ENCODE assay signal across 8 cellular contexts in the genomic region with DNA sequence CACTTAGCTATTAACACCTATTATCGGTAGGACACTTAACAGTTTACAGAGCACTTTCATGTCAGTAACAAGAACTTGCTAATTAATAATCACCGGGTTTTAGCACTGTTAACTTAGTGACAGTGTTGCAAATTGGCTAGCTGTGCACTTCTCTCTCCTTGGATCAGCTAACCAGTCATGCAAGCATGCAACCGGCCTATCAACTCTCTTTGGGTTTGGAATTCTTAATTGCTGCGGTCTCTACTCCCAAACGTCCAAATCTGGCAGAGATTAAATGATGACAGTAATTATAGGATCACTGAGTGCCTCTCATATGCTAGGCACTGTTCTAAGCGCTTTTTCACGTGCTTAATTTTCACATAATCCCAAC. TPM values are rescaled to one million over a fixed set of nuclear protein-coding genes. Genes with fewer than 3 reads are reported as not detected.
A peak's percentile ranks its signal among the peaks of the same experiment; 100 is the strongest.
DNase-seq lines count a peak whose midpoint lies in the region; ATAC-seq and TF ChIP-seq lines count a peak whose summit lies in the region.

No MANE protein-coding gene starts in this region.

- no peak for DNase-seq in CD8-positive, alpha-beta T cell
- DNase-seq in choroid plexus epithelial cell (ENCODE audit: low read depth), result no peak
- no peak for DNase-seq in stimulated activated naive CD4-positive, alpha-beta T cell (lab: John Stamatoyannopoulos, UW)

- intact Hi-C loops in CD8-positive, alpha-beta T cell (cut with DNase I, micrococcal nuclease), result loop anchor here (5.0 kb wide), 2 partner anchors 157 to 273 kb away; partner anchors contain the start of genes AP1M1 (in 2 of the 2) and MED26 (in 1 of the 2)

- H3K9me2 ChIP-seq in Loucy (replicated peaks; ENCODE audit: low read depth, low read length), result no peaks in the 10 kb centered on the region

- peak overlapping the region; percentile 88 for H3K4me3 Mint-ChIP-seq in CD8-positive, alpha-beta T cell
- peak overlapping the region; percentile 90 to 95 (median 95) for H3K4me3 Mint-ChIP-seq in nephron

- POLR2A ChIA-PET in CD8-positive, alpha-beta T cell (lab: Charles Lee), result no interaction called here

- H3F3A ChIP-seq in Loucy (ENCODE audit: low read depth), result no peaks in the 10 kb centered on the region

- CTCF ChIA-PET in CD8-positive, alpha-beta T cell (lab: Charles Lee), result no interaction called here

- H3K79me2 ChIP-seq in Loucy (ENCODE audit: insufficient read depth, low read length), result peaks cover 60% of the 10 kb centered on the region

- TF ChIP-seq CTCF in CD8-positive, alpha-beta T cell (IDR thresholded peaks at IDR 0.05), result no peak
- TF ChIP-seq CTCF in Loucy (conservative IDR thresholded peaks at IDR 0.05; ENCODE audit: low read length), result no peak
- no peak for TF ChIP-seq CTCF in choroid plexus epithelial cell (conservative IDR thresholded peaks at IDR 0.05; ENCODE audit: low read depth, low read length)
- no peak for TF ChIP-seq CTCF in nephron (IDR thresholded peaks at IDR 0.05; ENCODE audit: unreplicated experiment in 3 of 3)

- peaks cover 21% of the 10 kb centered on the region for H3K4me1 ChIP-seq in CD8-positive, alpha-beta T cell (ENCODE audit: insufficient read depth, low read length)
- H3K4me1 ChIP-seq in Loucy (ENCODE audit: insufficient read depth, low read length, poor library complexity, severe bottlenecking), result peaks cover 36% of the 10 kb centered on the region

- peaks cover 41% of the 10 kb centered on the region for H3K4me1 Mint-ChIP-seq in CD8-positive, alpha-beta T cell (ENCODE audit: low read depth)
- H3K4me1 Mint-ChIP-seq in nephron, result peaks cover 43% of the 10 kb centered on the region

- H3K4me3 ChIP-seq in CD8-positive, alpha-beta T cell (ENCODE audit: low read depth, low read length), result peak overlapping the region; percentile 50
- peak overlapping the region; percentile 99 for H3K4me3 ChIP-seq in Loucy (ENCODE audit: low read length, poor library complexity, severe bottlenecking)
- H3K4me3 ChIP-seq in choroid plexus epithelial cell (ENCODE audit: low read depth, low read length), result peak overlapping the region; percentile 77

- H3K9me3 ChIP-seq in CD8-positive, alpha-beta T cell (ENCODE audit: low read length), result no peaks in the 10 kb centered on the region
- H3K9me3 ChIP-seq in Loucy (ENCODE audit: insufficient read depth, low read depth, low read length), result no peaks in the 10 kb centered on the region

- H3K27ac ChIP-seq in CD8-positive, alpha-beta T cell (ENCODE audit: low read depth, low read length), result no peak overlapping the region

- peak overlapping the region; percentile 98 for H3K4me2 ChIP-seq in Loucy (ENCODE audit: low read depth, low read length, poor library complexity, severe bottlenecking)

- no peak overlapping the region for H2AFZ ChIP-seq in Loucy (ENCODE audit: low read length)

- peaks cover 33% of the 10 kb centered on the region for H4K20me1 ChIP-seq in Loucy (ENCODE audit: insufficient read depth, low read length, poor library complexity, severe bottlenecking)

- peaks cover 2% of the 10 kb centered on the region for H3K27me3 Mint-ChIP-seq in CD8-positive, alpha-beta T cell (ENCODE audit: low read depth)
- H3K27me3 Mint-ChIP-seq in nephron (ENCODE audit: low read depth), result no peaks in the 10 kb centered on the region

- H3K36me3 Mint-ChIP-seq in CD8-positive, alpha-beta T cell, result peaks cover 13% of the 10 kb centered on the region
- H3K36me3 Mint-ChIP-seq in nephron (ENCODE audit: low read depth), result peaks cover 4% of the 10 kb centered on the region

- ATAC-seq in CD8-positive, alpha-beta T cell, result no peak
- ATAC-seq in HG02623 (IDR thresholded peaks at IDR 0.05; ENCODE audit: unreplicated experiment) (no peak), GM18861 (IDR thresholded peaks at IDR 0.05; ENCODE audit: unreplicated experiment) (no peak), HG02884 (IDR thresholded peaks at IDR 0.05; ENCODE audit: unreplicated experiment) (no peak)

- H3K9ac ChIP-seq in Loucy (ENCODE audit: low read depth, low read length, poor library complexity, severe bottlenecking), result peak overlapping the region; percentile 82

- H3K27ac Mint-ChIP-seq in CD8-positive, alpha-beta T cell, result no peak overlapping the region
- H3K27ac Mint-ChIP-seq in nephron, result peak overlapping the region; percentile 3 to 83 (median 39)

- no peaks in the 10 kb centered on the region for H3K9me3 Mint-ChIP-seq in CD8-positive, alpha-beta T cell
- H3K9me3 Mint-ChIP-seq in nephron, result no peaks in the 10 kb centered on the region

- no peaks in the 10 kb centered on the region for H3K27me3 ChIP-seq in CD8-positive, alpha-beta T cell (ENCODE audit: insufficient read depth, low read length)
- H3K27me3 ChIP-seq in Loucy (ENCODE audit: insufficient read depth, low read length, poor library complexity, severe bottlenecking), result no peaks in the 10 kb centered on the region

- H3K36me3 ChIP-seq in CD8-positive, alpha-beta T cell (ENCODE audit: insufficient read depth, low read length), result no peaks in the 10 kb centered on the region
- no peaks in the 10 kb centered on the region for H3K36me3 ChIP-seq in Loucy (ENCODE audit: insufficient read depth, low read length)

RNA-seq across cellular contexts. Expression of gene EPS15L1, which starts 1.2 kb away (rescaled TPM):
- 10 to 100 TPM; 23.4 to 25.3 TPM for total RNA-seq in CD8-positive, alpha-beta T cell

RNA-seq across cellular contexts. Expression of gene CALR3, which starts 25.4 kb away (rescaled TPM):
- total RNA-seq in CD8-positive, alpha-beta T cell, result not detected

RNA-seq across cellular contexts. Expression of gene C19orf44, which starts 25.7 kb away (rescaled TPM):
- total RNA-seq in CD8-positive, alpha-beta T cell, result under 1 TPM; 0.52 to 0.61 TPM
